Comparison of ENCODE assay signal across 18 cellular contexts in genomic region chr6:56033451-56033850, GRCh38.
A peak's percentile ranks its signal among the peaks of the same experiment; 100 is the strongest.
DNase-seq lines count a peak whose midpoint lies in the region; ATAC-seq and TF ChIP-seq lines count a peak whose summit lies in the region.
"Had no signal": no experiment of that assay in that cellular context is flagged by ENCODE, and none has a peak within 500 bp of the region (broad histone marks: within the 10 kb centered on the region; RNA-seq: fewer than 3 reads in every experiment).

No MANE protein-coding gene starts in this region.

- no peak for ATAC-seq in GM23338
- ATAC-seq: A549 had no signal

- no peak for TF ChIP-seq POLR2A in thyroid gland (IDR thresholded peaks at IDR 0.05)

- no peaks in the 10 kb centered on the region for H3K9me3 Mint-ChIP-seq in GM23338

- DNase-seq in GM23338 (ENCODE audit: low spot score): no peak
- peak; percentile 34 for DNase-seq in myocyte (ENCODE audit: low read depth)
- DNase-seq in activated T-cell treated with anti-CD3 and anti-CD28 coated beads, Interleukin-2, amount 50 U/mL, for 1 hour: no peak
- DNase-seq in NCI-H345 treated with DMSO at 0.1 percent for 48 hours (lab: John Stamatoyannopoulos, UW; ENCODE audit: unreplicated experiment): no peak
- DNase-seq in GM19240 (ENCODE audit: insufficient read length, low spot score): no peak
- no peak for DNase-seq in thyroid gland
- DNase-seq: 8988T; C1 segment of cervical spinal cord; Calu3; CD4-positive, alpha-beta memory T cell; COR-L47; DMS53; DMS79 treated with DMSO at 0.1 percent for 48 hours; GF-D8; H7; HCEC 1CT had no signal

- H3F3A ChIP-seq in GM23338 (replicated peaks; ENCODE audit: low read depth): no peaks in the 10 kb centered on the region

- no peak for TF ChIP-seq CTCF in GM23338 (conservative IDR thresholded peaks at IDR 0.05; ENCODE audit: low read depth in 2 of 2)
- TF ChIP-seq CTCF in parathyroid adenoma (IDR thresholded peaks at IDR 0.05): no peak
- no peak for TF ChIP-seq CTCF in thyroid gland (IDR thresholded peaks at IDR 0.05)

- H3K27ac Mint-ChIP-seq in GM23338: no peak overlapping the region
- H3K27ac Mint-ChIP-seq: CD4-positive, alpha-beta memory T cell had no signal

- H2AFZ ChIP-seq in GM23338: 0 out of 2 replicates have a peak overlapping the region, but pooled peaks have one; percentile 57
- H2AFZ ChIP-seq in parathyroid adenoma: peak overlapping the region; percentile 51

- H3K4me3 ChIP-seq in GM23338 (no peak overlapping the region), parathyroid adenoma (ENCODE audit: low read depth, low read length) (no peak overlapping the region), thyroid gland (replicated peaks in 1 of 3) (no peak overlapping the region)
- H3K4me3 ChIP-seq: A549 had no signal

- intact Hi-C loops in thyroid gland (cut with DNase I): no loop called here

- 94 to 96% methylated on average over 2 of the region's 2 CpGs for WGBS in thyroid gland, 2 donors

- H4K20me1 ChIP-seq in GM23338 (replicated peaks; ENCODE audit: insufficient read depth): no peaks in the 10 kb centered on the region

- no peak overlapping the region for H3K4me3 Mint-ChIP-seq in GM23338
- H3K4me3 Mint-ChIP-seq: CD4-positive, alpha-beta memory T cell had no signal

- H3K36me3 ChIP-seq in GM23338 (ENCODE audit: insufficient read depth) (no peaks in the 10 kb centered on the region), parathyroid adenoma (ENCODE audit: control insufficient read depth, insufficient read depth, low read length) (no peaks in the 10 kb centered on the region), thyroid gland (no peaks in the 10 kb centered on the region)

- no peaks in the 10 kb centered on the region for H3K4me1 Mint-ChIP-seq in GM23338
- H3K4me1 Mint-ChIP-seq: CD4-positive, alpha-beta memory T cell had no signal

- H3K27me3 ChIP-seq in GM23338 (ENCODE audit: insufficient read depth) (no peaks in the 10 kb centered on the region), parathyroid adenoma (ENCODE audit: control insufficient read depth, insufficient read depth, low read length) (no peaks in the 10 kb centered on the region), thyroid gland (no peaks in the 10 kb centered on the region)

- H3K36me3 Mint-ChIP-seq in GM23338 (ENCODE audit: low read depth): no peaks in the 10 kb centered on the region
- H3K36me3 Mint-ChIP-seq: CD4-positive, alpha-beta memory T cell had no signal

- no peak overlapping the region for H3K4me2 ChIP-seq in GM23338
- H3K4me2 ChIP-seq in parathyroid adenoma (ENCODE audit: low read length): no peak overlapping the region
- H3K4me2 ChIP-seq: A549 had no signal

- no peaks in the 10 kb centered on the region for H3K9me3 ChIP-seq in parathyroid adenoma (ENCODE audit: control insufficient read depth, low read length)
- H3K9me3 ChIP-seq in thyroid gland: no peaks in the 10 kb centered on the region
- H3K9me3 ChIP-seq: A549 had no signal

- H3K9ac ChIP-seq in parathyroid adenoma: no peak overlapping the region

- no peaks in the 10 kb centered on the region for H3K79me2 ChIP-seq in GM23338 (replicated peaks; ENCODE audit: insufficient read depth)
- H3K79me2 ChIP-seq in parathyroid adenoma: no peaks in the 10 kb centered on the region

- H3K4me1 ChIP-seq in GM23338 (ENCODE audit: insufficient read depth): no peaks in the 10 kb centered on the region
- H3K4me1 ChIP-seq in parathyroid adenoma: peaks cover 2% of the 10 kb centered on the region
- H3K4me1 ChIP-seq in thyroid gland: no peaks in the 10 kb centered on the region
- H3K4me1 ChIP-seq: A549 had no signal

- H3K9me2 ChIP-seq in GM23338 (ENCODE audit: insufficient read depth): peaks cover 4% of the 10 kb centered on the region; the same call in 1 of the 2 replicates

- H3K27ac ChIP-seq in GM23338 (ENCODE audit: low read depth): no peak overlapping the region
- H3K27ac ChIP-seq in parathyroid adenoma: no peak overlapping the region
- H3K27ac ChIP-seq in thyroid gland: no peak overlapping the region
- H3K27ac ChIP-seq: A549 had no signal

- no peaks in the 10 kb centered on the region for H3K27me3 Mint-ChIP-seq in GM23338 (ENCODE audit: insufficient read depth, low read depth, poor library complexity)
- H3K27me3 Mint-ChIP-seq: CD4-positive, alpha-beta memory T cell had no signal

TF ChIP-seq in GM23338, 12 proteins besides CTCF, POLR2A, EP300 and RAD21 (continues in another document):
- TF ChIP-seq, protein P1, sequence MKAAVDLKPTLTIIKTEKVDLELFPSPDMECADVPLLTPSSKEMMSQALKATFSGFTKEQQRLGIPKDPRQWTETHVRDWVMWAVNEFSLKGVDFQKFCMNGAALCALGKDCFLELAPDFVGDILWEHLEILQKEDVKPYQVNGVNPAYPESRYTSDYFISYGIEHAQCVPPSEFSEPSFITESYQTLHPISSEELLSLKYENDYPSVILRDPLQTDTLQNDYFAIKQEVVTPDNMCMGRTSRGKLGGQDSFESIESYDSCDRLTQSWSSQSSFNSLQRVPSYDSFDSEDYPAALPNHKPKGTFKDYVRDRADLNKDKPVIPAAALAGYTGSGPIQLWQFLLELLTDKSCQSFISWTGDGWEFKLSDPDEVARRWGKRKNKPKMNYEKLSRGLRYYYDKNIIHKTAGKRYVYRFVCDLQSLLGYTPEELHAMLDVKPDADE (IDR thresholded peaks at IDR 0.05): no peak
- TF ChIP-seq NANOG (IDR thresholded peaks at IDR 0.05; ENCODE audit: borderline replicate concordance) (no peak), POLR2AphosphoS5 (IDR thresholded peaks at IDR 0.05; ENCODE audit: low read depth) (no peak), CREB1 (CRISPR knock-in tag; IDR thresholded peaks at IDR 0.05; ENCODE audit: low read depth) (no peak), ZNF114 (CRISPR knock-in tag; IDR thresholded peaks at IDR 0.05) (no peak), EZH2phosphoT487 (IDR thresholded peaks at IDR 0.05; ENCODE audit: unreplicated experiment) (no peak), STAT1 (IDR thresholded peaks at IDR 0.05; ENCODE audit: unreplicated experiment) (no peak), ZNF331 (CRISPR knock-in tag; IDR thresholded peaks at IDR 0.05; ENCODE audit: low read depth) (no peak), JUNB (IDR thresholded peaks at IDR 0.05; ENCODE audit: unreplicated experiment) (no peak), EZH2 (IDR thresholded peaks at IDR 0.05; ENCODE audit: low read depth, unreplicated experiment) (no peak)
- TF ChIP-seq, protein P2, sequence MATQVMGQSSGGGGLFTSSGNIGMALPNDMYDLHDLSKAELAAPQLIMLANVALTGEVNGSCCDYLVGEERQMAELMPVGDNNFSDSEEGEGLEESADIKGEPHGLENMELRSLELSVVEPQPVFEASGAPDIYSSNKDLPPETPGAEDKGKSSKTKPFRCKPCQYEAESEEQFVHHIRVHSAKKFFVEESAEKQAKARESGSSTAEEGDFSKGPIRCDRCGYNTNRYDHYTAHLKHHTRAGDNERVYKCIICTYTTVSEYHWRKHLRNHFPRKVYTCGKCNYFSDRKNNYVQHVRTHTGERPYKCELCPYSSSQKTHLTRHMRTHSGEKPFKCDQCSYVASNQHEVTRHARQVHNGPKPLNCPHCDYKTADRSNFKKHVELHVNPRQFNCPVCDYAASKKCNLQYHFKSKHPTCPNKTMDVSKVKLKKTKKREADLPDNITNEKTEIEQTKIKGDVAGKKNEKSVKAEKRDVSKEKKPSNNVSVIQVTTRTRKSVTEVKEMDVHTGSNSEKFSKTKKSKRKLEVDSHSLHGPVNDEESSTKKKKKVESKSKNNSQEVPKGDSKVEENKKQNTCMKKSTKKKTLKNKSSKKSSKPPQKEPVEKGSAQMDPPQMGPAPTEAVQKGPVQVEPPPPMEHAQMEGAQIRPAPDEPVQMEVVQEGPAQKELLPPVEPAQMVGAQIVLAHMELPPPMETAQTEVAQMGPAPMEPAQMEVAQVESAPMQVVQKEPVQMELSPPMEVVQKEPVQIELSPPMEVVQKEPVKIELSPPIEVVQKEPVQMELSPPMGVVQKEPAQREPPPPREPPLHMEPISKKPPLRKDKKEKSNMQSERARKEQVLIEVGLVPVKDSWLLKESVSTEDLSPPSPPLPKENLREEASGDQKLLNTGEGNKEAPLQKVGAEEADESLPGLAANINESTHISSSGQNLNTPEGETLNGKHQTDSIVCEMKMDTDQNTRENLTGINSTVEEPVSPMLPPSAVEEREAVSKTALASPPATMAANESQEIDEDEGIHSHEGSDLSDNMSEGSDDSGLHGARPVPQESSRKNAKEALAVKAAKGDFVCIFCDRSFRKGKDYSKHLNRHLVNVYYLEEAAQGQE (IDR thresholded peaks at IDR 0.05; ENCODE audit: unreplicated experiment): no peak
